Comparison of ENCODE assay signal across 2 cellular contexts in genomic region chr13:61728468-61728867, GRCh38.
TF ChIP-seq lines count a peak whose summit lies in the region.

No MANE protein-coding gene starts in this region.

TF ChIP-seq in SK-N-SH, 30 proteins besides CTCF, POLR2A, EP300 and RAD21 (continued from another document):
- TF ChIP-seq REST (IDR thresholded peaks at IDR 0.05; ENCODE audit: low read depth, low read length) = no peak
- TF ChIP-seq MXI1 (IDR thresholded peaks at IDR 0.05; ENCODE audit: low read depth, low read length) = no peak
- TF ChIP-seq POLR2AphosphoS5 (IDR thresholded peaks at IDR 0.05; ENCODE audit: low read depth, low read length) = no peak
- no peak for TF ChIP-seq NFIC (IDR thresholded peaks at IDR 0.05; ENCODE audit: borderline replicate concordance)
- no peak for TF ChIP-seq MEF2A (IDR thresholded peaks at IDR 0.05; ENCODE audit: borderline replicate concordance, low read depth)
- no peak for TF ChIP-seq GATA2 (CRISPR knock-in tag; IDR thresholded peaks at IDR 0.05)
- TF ChIP-seq TAF1 (IDR thresholded peaks at IDR 0.05; ENCODE audit: borderline replicate concordance, low read depth, low read length) = no peak
- TF ChIP-seq MAX (IDR thresholded peaks at IDR 0.05; ENCODE audit: low read depth) = no peak

TF ChIP-seq in SK-N-SH treated with all-trans-retinoic acid at 6 μM for 48 hours, 23 proteins besides CTCF, POLR2A, EP300 and RAD21 (continued from another document):
- TF ChIP-seq TSHZ2 (CRISPR knock-in tag; IDR thresholded peaks at IDR 0.05) (no peak), BACH2 (CRISPR knock-in tag; IDR thresholded peaks at IDR 0.05; ENCODE audit: borderline replicate concordance) (no peak), OSR1 (CRISPR knock-in tag; IDR thresholded peaks at IDR 0.05) (no peak)
